Comparison of ENCODE assay signal across 25 cellular contexts in the genomic region with DNA sequence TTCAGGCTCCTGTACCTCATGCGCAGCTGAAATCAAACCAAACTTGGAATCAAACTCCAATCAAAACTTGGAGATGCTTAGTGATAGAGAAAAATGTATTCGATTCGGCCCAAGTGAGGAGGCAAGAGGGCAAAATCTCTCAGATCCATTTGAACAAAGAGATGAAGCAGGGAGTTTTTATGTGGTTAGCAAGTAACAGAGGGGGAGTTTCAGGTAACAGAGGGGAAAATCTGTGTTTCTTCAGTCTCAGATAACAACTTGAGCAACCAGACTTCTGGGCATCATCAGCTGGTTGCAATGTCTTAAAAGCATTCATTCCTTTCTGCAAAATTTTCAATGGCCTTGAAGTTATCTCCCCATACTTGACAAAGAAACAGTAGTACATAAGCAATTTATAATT.
"Had no signal": no experiment of that assay in that cellular context is flagged by ENCODE, and none has a peak within 500 bp of the region (broad histone marks: within the 10 kb centered on the region; RNA-seq: fewer than 3 reads in every experiment).

No MANE protein-coding gene starts in this region.

- H3K27ac ChIP-seq: esophagus squamous epithelium, heart right ventricle, lower lobe of right lung, ovary, psoas muscle, sigmoid colon, testis, tibial artery had no signal

- ATAC-seq: effector memory CD8-positive, alpha-beta T cell; heart right ventricle; left colon; left ventricle myocardium superior; lower lobe of right lung; naive thymus-derived CD8-positive, alpha-beta T cell; psoas muscle; right cardiac atrium; stimulated activated memory B cell treated with anti-CD40 and anti-IgM and Interleukin-4, amounts not matched to agents 10 μg/mL and 1 μg/mL and 100 μg/mL, for 72 hours; stimulated activated naive CD8-positive, alpha-beta T cell treated with anti-CD3 and anti-CD28 coated beads, Interleukin-15, Interleukin-2, amounts not matched to agents 100 U/mL and 50 U/mL, for 24 hours had no signal

- H3K9me3 ChIP-seq: esophagus squamous epithelium, heart right ventricle, lower lobe of right lung, ovary, psoas muscle, sigmoid colon, testis, tibial artery had no signal

- H3K27me3 ChIP-seq: esophagus squamous epithelium, heart right ventricle, ovary, sigmoid colon, testis, tibial artery had no signal

- H3K4me3 ChIP-seq: esophagus squamous epithelium, heart right ventricle, lower lobe of right lung, ovary, psoas muscle, sigmoid colon, testis, tibial artery had no signal

- DNase-seq: cortex of kidney; effector memory CD8-positive, alpha-beta T cell; erythroblast; esophagus squamous epithelium; foreskin melanocyte; glutamatergic neuron; heart right ventricle; hippocampal formation; left colon; left ventricle myocardium superior; lower lobe of right lung; naive thymus-derived CD8-positive, alpha-beta T cell; occipital lobe; ovary; posterior cingulate gyrus; psoas muscle; right cardiac atrium; sigmoid colon; stimulated activated CD4-positive, alpha-beta T cell treated with anti-CD3 and anti-CD28 coated beads, Interleukin-2, amount 100 ng/mL, for 24 hours; stimulated activated CD4-positive, alpha-beta T cell treated with anti-CD3 and anti-CD28 coated beads, Interleukin-4, amount 100 ng/mL, for 4 hours; stimulated activated naive CD8-positive, alpha-beta T cell treated with anti-CD3 and anti-CD28 coated beads, Interleukin-15, Interleukin-2, amounts not matched to agents 100 U/mL and 50 U/mL, for 24 hours; substantia nigra; testis; tibial artery had no signal

- H3K36me3 ChIP-seq: esophagus squamous epithelium, heart right ventricle, lower lobe of right lung, ovary, sigmoid colon, tibial artery had no signal

- H3K4me1 ChIP-seq: esophagus squamous epithelium, lower lobe of right lung, psoas muscle, sigmoid colon, testis, tibial artery had no signal
